ENCODE assay signal across 8 cellular contexts in the genomic region with DNA sequence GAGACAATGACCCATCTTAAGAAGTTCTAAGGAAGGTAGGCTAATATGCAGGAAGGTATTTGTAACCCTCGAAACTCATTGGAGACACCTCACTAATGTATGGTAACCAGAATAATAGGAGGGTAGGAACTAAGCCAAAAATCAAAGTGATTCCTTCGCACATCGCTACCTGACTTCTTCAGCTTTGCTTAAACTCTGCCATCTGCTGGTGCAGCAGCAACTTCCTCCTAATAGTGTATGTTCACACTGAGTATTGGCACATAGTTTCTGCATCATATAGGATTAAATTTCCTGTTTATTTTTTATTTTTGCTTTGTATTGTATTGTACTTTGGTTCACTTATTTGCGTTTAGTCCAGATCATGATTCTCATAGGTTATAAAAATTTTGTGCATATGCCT.
DNase-seq lines count a peak whose midpoint lies in the region; ATAC-seq and TF ChIP-seq lines count a peak whose summit lies in the region.

No MANE protein-coding gene starts in this region.

- no peak overlapping the region for H3K9ac ChIP-seq in OCI-LY1 (ENCODE audit: low read length)

- no TSS peak for BruUV-seq in A673 (replicated peaks; lab: Mats Ljungman, UMichigan)

- DNase-seq in A673 (ENCODE audit: low spot score) (peak; percentile 48), HAP-1 (ENCODE audit: low spot score in 2 of 2) (peak; percentile 41 to 50), globus pallidus (ENCODE audit: low spot score) (peak; percentile 24), CD14-positive monocyte (ENCODE audit: low spot score) (no peak)
- DNase-seq in activated CD4-positive, alpha-beta memory T cell treated with anti-CD3 and anti-CD28 coated beads for 36 hours, result no peak

- peaks cover 0 to 3% (median 0%) of the 10 kb centered on the region in 3 donors for H3K27me3 Mint-ChIP-seq in CD14-positive monocyte (ENCODE audit: low read depth in 3 of 3)
- no peaks in the 10 kb centered on the region for H3K27me3 Mint-ChIP-seq in activated CD4-positive, alpha-beta memory T cell treated with anti-CD3 and anti-CD28 coated beads for 36 hours

- H3K36me3 ChIP-seq in A673 (ENCODE audit: insufficient read depth, low read length, poor library complexity, severe bottlenecking) (no peaks in the 10 kb centered on the region), HAP-1 (replicated peaks) (no peaks in the 10 kb centered on the region), OCI-LY1 (ENCODE audit: insufficient read depth, low read length) (no peaks in the 10 kb centered on the region)

- H3K79me2 ChIP-seq in OCI-LY1 (ENCODE audit: insufficient read depth, low read length), result no peaks in the 10 kb centered on the region

- no peak for ATAC-seq in activated CD4-positive, CD25-positive, alpha-beta regulatory T cell treated with anti-CD3 and anti-CD28 coated beads, Interleukin-2, amount 50 U/mL, for 24 hours
- no peak for ATAC-seq in GM21737 (IDR thresholded peaks at IDR 0.05; ENCODE audit: unreplicated experiment)

- no peak overlapping the region for H3K4me3 Mint-ChIP-seq in CD14-positive monocyte
- no peak overlapping the region for H3K4me3 Mint-ChIP-seq in activated CD4-positive, alpha-beta memory T cell treated with anti-CD3 and anti-CD28 coated beads for 36 hours

- no peak overlapping the region for H3K27ac ChIP-seq in A673 (ENCODE audit: low read depth, low read length, poor library complexity, severe bottlenecking)
- H3K27ac ChIP-seq in OCI-LY1 (ENCODE audit: low read depth, low read length, poor library complexity, severe bottlenecking), result no peak overlapping the region

- intact Hi-C loops in A673 (cut with micrococcal nuclease; ENCODE audit: unreplicated experiment), result loop anchor here (2.0 kb wide), 2 partner anchors 128 to 258 kb away; no protein-coding TSS in a partner anchor
- intact Hi-C loops in CD14-positive monocyte (cut with micrococcal nuclease), result no loop called here
- intact Hi-C loops in activated CD4-positive, alpha-beta memory T cell treated with anti-CD3 and anti-CD28 coated beads for 36 hours (cut with micrococcal nuclease), result no loop called here

- H3K4me3 ChIP-seq in A673 (ENCODE audit: low read depth, low read length, poor library complexity, severe bottlenecking), result no peak overlapping the region
- no peak overlapping the region for H3K4me3 ChIP-seq in HAP-1
- no peak overlapping the region for H3K4me3 ChIP-seq in OCI-LY1 (ENCODE audit: low read depth, low read length, poor library complexity, severe bottlenecking)

- H3K4me2 ChIP-seq in OCI-LY1 (ENCODE audit: low read length), result no peak overlapping the region

- H3K9me2 ChIP-seq in OCI-LY1 (ENCODE audit: low read depth, low read length), result no peaks in the 10 kb centered on the region

- TF ChIP-seq CTCF in A673 (conservative IDR thresholded peaks at IDR 0.05; ENCODE audit: low read depth, low read length), result peak; percentile 64
- peak; percentile 69 for TF ChIP-seq CTCF in OCI-LY1 (IDR thresholded peaks at IDR 0.05; ENCODE audit: low read length)
- TF ChIP-seq CTCF in CD14-positive monocyte (IDR thresholded peaks at IDR 0.05), result no peak

- no peaks in the 10 kb centered on the region for H3K9me3 ChIP-seq in A673 (ENCODE audit: low read depth, low read length, poor library complexity, severe bottlenecking)
- H3K9me3 ChIP-seq in HAP-1, result no peaks in the 10 kb centered on the region
- H3K9me3 ChIP-seq in OCI-LY1 (ENCODE audit: low read length), result no peaks in the 10 kb centered on the region

- H3K9me3 Mint-ChIP-seq in CD14-positive monocyte, result no peaks in the 10 kb centered on the region
- H3K9me3 Mint-ChIP-seq in activated CD4-positive, alpha-beta memory T cell treated with anti-CD3 and anti-CD28 coated beads for 36 hours, result peaks cover 2% of the 10 kb centered on the region

- POLR2A ChIA-PET in A673 (lab: Charles Lee; ENCODE audit: low non-redundant PET), result no interaction called here
- POLR2A ChIA-PET in activated CD4-positive, alpha-beta memory T cell treated with anti-CD3 and anti-CD28 coated beads for 36 hours (lab: Charles Lee), result no interaction called here

- H3F3A ChIP-seq in OCI-LY1 (ENCODE audit: insufficient read depth, low read length), result no peaks in the 10 kb centered on the region

- H3K4me1 ChIP-seq in A673 (ENCODE audit: insufficient read depth, low read length, poor library complexity, severe bottlenecking) (no peaks in the 10 kb centered on the region), HAP-1 (no peaks in the 10 kb centered on the region), OCI-LY1 (ENCODE audit: insufficient read depth, low read length, severe bottlenecking) (no peaks in the 10 kb centered on the region)

- H3K4me1 Mint-ChIP-seq in CD14-positive monocyte, result no peaks in the 10 kb centered on the region
- no peaks in the 10 kb centered on the region for H3K4me1 Mint-ChIP-seq in activated CD4-positive, alpha-beta memory T cell treated with anti-CD3 and anti-CD28 coated beads for 36 hours (ENCODE audit: low read depth)

- H3K27ac Mint-ChIP-seq in CD14-positive monocyte, result no peak overlapping the region
- no peak overlapping the region for H3K27ac Mint-ChIP-seq in activated CD4-positive, alpha-beta memory T cell treated with anti-CD3 and anti-CD28 coated beads for 36 hours

- H4K20me1 ChIP-seq in OCI-LY1 (ENCODE audit: insufficient read depth, low read length), result no peaks in the 10 kb centered on the region

- H2AFZ ChIP-seq in OCI-LY1 (ENCODE audit: low read length), result no peak overlapping the region

- CTCF ChIA-PET in A673 (lab: Charles Lee), result no interaction called here
- CTCF ChIA-PET in activated CD4-positive, alpha-beta memory T cell treated with anti-CD3 and anti-CD28 coated beads for 36 hours (lab: Charles Lee), result no interaction called here

- H3K36me3 Mint-ChIP-seq in CD14-positive monocyte, result no peaks in the 10 kb centered on the region
- H3K36me3 Mint-ChIP-seq in activated CD4-positive, alpha-beta memory T cell treated with anti-CD3 and anti-CD28 coated beads for 36 hours, result no peaks in the 10 kb centered on the region

- in situ Hi-C loops in HAP-1 (cut with MboI; ENCODE audit: low sequenced_read_pairs), result no loop called here

- no peaks in the 10 kb centered on the region for H3K27me3 ChIP-seq in A673 (replicated peaks; ENCODE audit: insufficient read depth, low read depth, low read length, poor library complexity)
- H3K27me3 ChIP-seq in HAP-1 (ENCODE audit: low read depth), result no peaks in the 10 kb centered on the region
- no peaks in the 10 kb centered on the region for H3K27me3 ChIP-seq in OCI-LY1 (ENCODE audit: insufficient read depth, low read length)

Comparison
In these comparisons a context has a peak if more than half of its experiments do, and no peak if none do; other contexts are left out.
1. DNase-seq: peak in A673 (single experiment), HAP-1 (2 of 2) and globus pallidus (single experiment); none in CD14-positive monocyte (single experiment) and activated CD4-positive, alpha-beta memory T cell treated with anti-CD3 and anti-CD28 coated beads for 36 hours (single experiment).